In genomic region chr2:158239271-158239670, GRCh38 we compare ENCODE assay signal across 32 cellular contexts.
DNase-seq lines count a peak whose midpoint lies in the region; ATAC-seq, FAIRE-seq and TF ChIP-seq lines count a peak whose summit lies in the region.
"Had no signal": no experiment of that assay in that cellular context is flagged by ENCODE, and none has a peak within 500 bp of the region (broad histone marks: within the 10 kb centered on the region; RNA-seq: fewer than 3 reads in every experiment).

No MANE protein-coding gene starts in this region.

- H3K4me1 ChIP-seq in mammary epithelial cell (ENCODE audit: insufficient read depth, low read length) (no peaks in the 10 kb centered on the region), GM12878 (ENCODE audit: control insufficient read depth, insufficient read depth, low read length) (no peaks in the 10 kb centered on the region)
- H3K4me1 ChIP-seq: A549, testis had no signal

- H3K36me3 Mint-ChIP-seq in MCF 10A (ENCODE audit: insufficient read depth, unreplicated experiment), result no peaks in the 10 kb centered on the region
- H3K36me3 Mint-ChIP-seq in natural killer cell treated with Interleukin-12 subunit alpha and Interleukin-12 subunit beta and Interleukin-15 and Interleukin-18, amount 100 ng/mL, for 72 hours, result no peaks in the 10 kb centered on the region
- H3K36me3 Mint-ChIP-seq in effector memory CD8-positive, alpha-beta T cell (ENCODE audit: insufficient read depth), result no peaks in the 10 kb centered on the region
- H3K36me3 Mint-ChIP-seq: activated naive CD8-positive, alpha-beta T cell treated with anti-CD3 and anti-CD28 coated beads, Interleukin-2, amount 10 ng/mL, durations not matched to agents 7 days and 5 days had no signal

- TF ChIP-seq CTCF in mammary epithelial cell (conservative IDR thresholded peaks at IDR 0.05 in 1 of 2, IDR thresholded peaks at IDR 0.05 in 1 of 2; ENCODE audit: extremely low read depth in 1 of 2, insufficient read depth in 1 of 2, low read depth in 1 of 2, low read length in 2 of 2), result no peak
- no peak for TF ChIP-seq CTCF in MCF 10A (IDR thresholded peaks at IDR 0.05; ENCODE audit: unreplicated experiment)
- TF ChIP-seq CTCF in GM12878 (IDR thresholded peaks at IDR 0.05 in 2 of 3, conservative IDR thresholded peaks at IDR 0.05 in 1 of 3; ENCODE audit: control insufficient read depth in 2 of 3, extremely low read depth in 1 of 3, insufficient read depth in 1 of 3, low read depth in 3 of 3, low read length in 3 of 3), result no peak

- H3K4me3 ChIP-seq in mammary epithelial cell (replicated peaks in 1 of 3; ENCODE audit: insufficient read depth in 1 of 3, low read depth in 2 of 3, low read length in 3 of 3) (no peak overlapping the region), GM12878 (no peak overlapping the region)
- H3K4me3 ChIP-seq: A549, GM23338, testis had no signal

- RAD21 ChIA-PET in GM12878 (lab: Charles Lee; ENCODE audit: unreplicated experiment), result no interaction called here

- intact Hi-C loops in mammary epithelial cell (cut with micrococcal nuclease) (no loop called here), MCF 10A (cut with micrococcal nuclease) (no loop called here), GM12878 (cut with micrococcal nuclease; ENCODE audit: unreplicated experiment) (no loop called here)

- SMC1A ChIA-PET in GM12878 (lab: Charles Lee; ENCODE audit: uncharacterized antibody, unreplicated experiment), result no interaction called here

- H3K27me3 ChIP-seq in mammary epithelial cell (ENCODE audit: insufficient read depth, low read length) (no peaks in the 10 kb centered on the region), GM12878 (replicated peaks in 1 of 2; ENCODE audit: control insufficient read depth in 2 of 2, insufficient read depth in 2 of 2, low read length in 1 of 2) (peaks cover 0 to 2% of the 10 kb centered on the region in 2 experiments; a peak in 2 of 4 replicates)
- H3K27me3 ChIP-seq: neutrophil, testis had no signal

- no peak overlapping the region for H3K27ac ChIP-seq in mammary epithelial cell (ENCODE audit: insufficient read depth, low read depth, low read length)
- H3K27ac ChIP-seq in GM12878 (ENCODE audit: control insufficient read depth, insufficient read depth), result no peak overlapping the region
- H3K27ac ChIP-seq: A549, neutrophil, testis had no signal

- H3K9me3 ChIP-seq in mammary epithelial cell (replicated peaks; ENCODE audit: insufficient read depth, low read length), result no peaks in the 10 kb centered on the region
- no peaks in the 10 kb centered on the region for H3K9me3 ChIP-seq in GM12878 (replicated peaks; ENCODE audit: control insufficient read depth, insufficient read depth, low read length)
- H3K9me3 ChIP-seq: A549, neutrophil, SK-N-SH, testis had no signal

- TF ChIP-seq EP300 in GM12878 (IDR thresholded peaks at IDR 0.05; ENCODE audit: borderline replicate concordance in 1 of 2, control insufficient read depth in 1 of 2, low read depth in 2 of 2, low read length in 2 of 2), result no peak

- DNase-seq in mammary epithelial cell, result peak; percentile 35
- DNase-seq in MCF 10A (ENCODE audit: unreplicated experiment), result no peak
- DNase-seq in LHCN-M2 (ENCODE audit: low read depth), result peak; percentile 82
- DNase-seq in GM12878 (ENCODE audit: low read depth, low spot score), result no peak
- no peak for DNase-seq in natural killer cell treated with Interleukin-12 subunit alpha and Interleukin-12 subunit beta and Interleukin-15 and Interleukin-18, amount 100 ng/mL, for 72 hours (ENCODE audit: low spot score)
- DNase-seq in iPS-NIHi7 (ENCODE audit: extremely low spot score), result no peak
- no peak for DNase-seq in effector memory CD8-positive, alpha-beta T cell
- no peak for DNase-seq in dedifferentiated amniotic fluid mesenchymal stem cell (ENCODE audit: extremely low spot score)
- DNase-seq: activated B cell treated with CpG ODN at 0.5 μM for 24 hours; activated CD4-positive, alpha-beta T cell treated with anti-CD3 and anti-CD28 coated beads, Interleukin-2, amount 50 U/mL, for 1 hour; activated gamma-delta T cell treated with Interleukin-2 at 50 U/mL for 16 hours; activated naive CD8-positive, alpha-beta T cell treated with anti-CD3 and anti-CD28 coated beads, Interleukin-2, amount 10 ng/mL, durations not matched to agents 7 days and 5 days; activated T-cell treated with anti-CD3 and anti-CD28 coated beads, Interleukin-2, amount 50 U/mL, for 4 hours; aorta; effector CD8-positive, alpha-beta T cell; erythroblast; HFFc6; islet precursor cell; left ventricle myocardium superior; NCI-H1105; NCI-H1930; NCI-H226; NCI-H82; right cardiac atrium; SK-N-SH; stimulated activated CD4-positive, alpha-beta T cell treated with anti-CD3 and anti-CD28 coated beads, Interleukin-2, amount 100 ng/mL, for 24 hours; testis had no signal

- H2AFZ ChIP-seq in mammary epithelial cell (ENCODE audit: low read depth, low read length), result no peak overlapping the region
- no peak overlapping the region for H2AFZ ChIP-seq in GM12878 (ENCODE audit: control insufficient read depth, low read depth, low read length)
- H2AFZ ChIP-seq: GM23338 had no signal

- in situ Hi-C loops in mammary epithelial cell (cut with MboI; ENCODE audit: low sequenced_read_pairs in 2 of 2), result no loop called here
- in situ Hi-C loops in GM12878 (cut with MboI), result no loop called here

- ATAC-seq in GM12878, result peak; percentile 29; the same call in 1 of the 3 replicates
- no peak for ATAC-seq in natural killer cell treated with Interleukin-12 subunit alpha and Interleukin-12 subunit beta and Interleukin-15 and Interleukin-18, amount 100 ng/mL, for 72 hours
- no peak for ATAC-seq in effector memory CD8-positive, alpha-beta T cell (replicated peaks)
- ATAC-seq: A549; activated T-cell treated with anti-CD3 and anti-CD28 coated beads, Interleukin-2, amount 50 U/mL, for 4 hours; GM23338; left ventricle myocardium superior; right cardiac atrium had no signal

- peaks cover 10% of the 10 kb centered on the region for H3K27me3 Mint-ChIP-seq in MCF 10A (ENCODE audit: insufficient read depth, unreplicated experiment)
- H3K27me3 Mint-ChIP-seq in natural killer cell treated with Interleukin-12 subunit alpha and Interleukin-12 subunit beta and Interleukin-15 and Interleukin-18, amount 100 ng/mL, for 72 hours, result no peaks in the 10 kb centered on the region
- H3K27me3 Mint-ChIP-seq in effector memory CD8-positive, alpha-beta T cell, result no peaks in the 10 kb centered on the region
- H3K27me3 Mint-ChIP-seq: activated B cell treated with CpG ODN at 0.5 μM for 24 hours; stimulated activated naive CD8-positive, alpha-beta T cell treated with anti-CD3 and anti-CD28 coated beads, Interleukin-15, Interleukin-2, amounts not matched to agents 100 ng/mL and 50 ng/mL, for 24 hours had no signal

- H3K4me2 ChIP-seq in mammary epithelial cell (ENCODE audit: insufficient read depth, low read depth, low read length) (no peak overlapping the region), GM12878 (ENCODE audit: control insufficient read depth, insufficient read depth) (no peak overlapping the region)
- H3K4me2 ChIP-seq: A549, GM23338, SK-N-SH had no signal

- no peak overlapping the region for H3K4me3 Mint-ChIP-seq in MCF 10A (ENCODE audit: unreplicated experiment)
- no peak overlapping the region for H3K4me3 Mint-ChIP-seq in natural killer cell treated with Interleukin-12 subunit alpha and Interleukin-12 subunit beta and Interleukin-15 and Interleukin-18, amount 100 ng/mL, for 72 hours
- H3K4me3 Mint-ChIP-seq in effector memory CD8-positive, alpha-beta T cell, result no peak overlapping the region
- H3K4me3 Mint-ChIP-seq: activated B cell treated with CpG ODN at 0.5 μM for 24 hours; activated naive CD8-positive, alpha-beta T cell treated with anti-CD3 and anti-CD28 coated beads, Interleukin-2, amount 10 ng/mL, durations not matched to agents 7 days and 5 days; activated T-cell treated with anti-CD3 and anti-CD28 coated beads, Interleukin-2, amount 50 U/mL, for 4 hours; GM23338; HFFc6; stimulated activated naive CD8-positive, alpha-beta T cell treated with anti-CD3 and anti-CD28 coated beads, Interleukin-15, Interleukin-2, amounts not matched to agents 100 ng/mL and 50 ng/mL, for 24 hours had no signal

- no peak overlapping the region for H3K27ac Mint-ChIP-seq in MCF 10A (ENCODE audit: low read depth, unreplicated experiment)
- H3K27ac Mint-ChIP-seq in natural killer cell treated with Interleukin-12 subunit alpha and Interleukin-12 subunit beta and Interleukin-15 and Interleukin-18, amount 100 ng/mL, for 72 hours, result no peak overlapping the region
- no peak overlapping the region for H3K27ac Mint-ChIP-seq in effector memory CD8-positive, alpha-beta T cell
- H3K27ac Mint-ChIP-seq: activated B cell treated with CpG ODN at 0.5 μM for 24 hours; activated naive CD8-positive, alpha-beta T cell treated with anti-CD3 and anti-CD28 coated beads, Interleukin-2, amount 10 ng/mL, durations not matched to agents 7 days and 5 days; GM23338; HFFc6; stimulated activated naive CD8-positive, alpha-beta T cell treated with anti-CD3 and anti-CD28 coated beads, Interleukin-15, Interleukin-2, amounts not matched to agents 100 ng/mL and 50 ng/mL, for 24 hours had no signal

- H3K79me2 ChIP-seq in mammary epithelial cell (ENCODE audit: insufficient read depth, low read length) (no peaks in the 10 kb centered on the region), GM12878 (ENCODE audit: control insufficient read depth, insufficient read depth, low read length) (no peaks in the 10 kb centered on the region)

- no peak for TF ChIP-seq RAD21 in GM12878 (IDR thresholded peaks at IDR 0.05; ENCODE audit: insufficient read depth, low read depth, low read length)

- no peaks in the 10 kb centered on the region for H3K36me3 ChIP-seq in mammary epithelial cell (ENCODE audit: insufficient read depth, low read length)
- no peaks in the 10 kb centered on the region for H3K36me3 ChIP-seq in GM12878 (ENCODE audit: control insufficient read depth in 2 of 2, insufficient read depth in 2 of 2, low read length in 1 of 2)
- H3K36me3 ChIP-seq: neutrophil had no signal

- no peak for TF ChIP-seq POLR2A in GM12878 (IDR thresholded peaks at IDR 0.05; ENCODE audit: low read depth, low read length)

- H3K9ac ChIP-seq in mammary epithelial cell (ENCODE audit: insufficient read depth, low read length), result no peak overlapping the region
- no peak overlapping the region for H3K9ac ChIP-seq in GM12878 (ENCODE audit: control insufficient read depth, insufficient read depth, low read length)
- H3K9ac ChIP-seq: SK-N-SH had no signal

- CTCF ChIA-PET in mammary epithelial cell (lab: Charles Lee; ENCODE audit: low non-redundant PET), result interaction anchor here (0.6 kb wide), 1 partner anchor 9 kb away, joined by 7 read pairs; no protein-coding TSS in a partner anchor
- CTCF ChIA-PET in MCF 10A (lab: Yijun Ruan, JAX), result no interaction called here
- CTCF ChIA-PET in GM12878 (lab: Yijun Ruan, JAX), result no interaction called here

- no peaks in the 10 kb centered on the region for H3K9me3 Mint-ChIP-seq in MCF 10A (ENCODE audit: unreplicated experiment)
- H3K9me3 Mint-ChIP-seq in natural killer cell treated with Interleukin-12 subunit alpha and Interleukin-12 subunit beta and Interleukin-15 and Interleukin-18, amount 100 ng/mL, for 72 hours, result peaks cover 3% of the 10 kb centered on the region
- no peaks in the 10 kb centered on the region for H3K9me3 Mint-ChIP-seq in effector memory CD8-positive, alpha-beta T cell
- H3K9me3 Mint-ChIP-seq: activated B cell treated with CpG ODN at 0.5 μM for 24 hours; activated naive CD8-positive, alpha-beta T cell treated with anti-CD3 and anti-CD28 coated beads, Interleukin-2, amount 10 ng/mL, durations not matched to agents 7 days and 5 days; activated T-cell treated with anti-CD3 and anti-CD28 coated beads, Interleukin-2, amount 50 U/mL, for 4 hours; GM23338; HFFc6; stimulated activated naive CD8-positive, alpha-beta T cell treated with anti-CD3 and anti-CD28 coated beads, Interleukin-15, Interleukin-2, amounts not matched to agents 100 ng/mL and 50 ng/mL, for 24 hours had no signal

- dilution Hi-C loops in mammary epithelial cell (cut with HindIII; ENCODE audit: low sequenced_read_pairs), result no loop called here

- no peak for FAIRE-seq in GM12878 (lab: Jason Lieb, UNC)
- FAIRE-seq: A549, colon had no signal

- no peaks in the 10 kb centered on the region for H3K4me1 Mint-ChIP-seq in MCF 10A (ENCODE audit: insufficient read depth, unreplicated experiment)
- no peaks in the 10 kb centered on the region for H3K4me1 Mint-ChIP-seq in natural killer cell treated with Interleukin-12 subunit alpha and Interleukin-12 subunit beta and Interleukin-15 and Interleukin-18, amount 100 ng/mL, for 72 hours (ENCODE audit: low read depth in 2 of 2)
- no peaks in the 10 kb centered on the region for H3K4me1 Mint-ChIP-seq in effector memory CD8-positive, alpha-beta T cell (ENCODE audit: low read depth in 2 of 2)
- H3K4me1 Mint-ChIP-seq: activated B cell treated with CpG ODN at 0.5 μM for 24 hours; activated naive CD8-positive, alpha-beta T cell treated with anti-CD3 and anti-CD28 coated beads, Interleukin-2, amount 10 ng/mL, durations not matched to agents 7 days and 5 days had no signal

- H4K20me1 ChIP-seq in mammary epithelial cell (ENCODE audit: insufficient read depth, low read length), result no peaks in the 10 kb centered on the region
- no peaks in the 10 kb centered on the region for H4K20me1 ChIP-seq in GM12878 (ENCODE audit: control insufficient read depth, insufficient read depth)

- BruUV-seq in mammary epithelial cell (replicated peaks; lab: Mats Ljungman, UMichigan) (no TSS peak), MCF 10A (replicated peaks; lab: Mats Ljungman, UMichigan) (no TSS peak), GM12878 (replicated peaks; lab: Mats Ljungman, UMichigan) (no TSS peak)

- 85% methylated on average over 2 of the region's 2 CpGs for WGBS in mammary epithelial cell (ENCODE audit: low coverage, missing lambda C conversion rate)
- 12% methylated on average over 2 of the region's 2 CpGs for WGBS in GM12878 (ENCODE audit: insufficient coverage, insufficient replicate concordance, low lambda C conversion rate, missing lambda C conversion rate)

- POLR2A ChIA-PET in MCF 10A (lab: Yijun Ruan, JAX), result no interaction called here
- POLR2A ChIA-PET in GM12878 (lab: Charles Lee), result no interaction called here

Comparison
In these comparisons a context has a peak if more than half of its experiments do, and no peak if none do; other contexts are left out.
1. DNase-seq: peak in mammary epithelial cell (single experiment) and LHCN-M2 (single experiment); none in MCF 10A (single experiment), GM12878 (single experiment), natural killer cell treated with Interleukin-12 subunit alpha and Interleukin-12 subunit beta and Interleukin-15 and Interleukin-18, amount 100 ng/mL, for 72 hours (single experiment), iPS-NIHi7 (single experiment), effector memory CD8-positive, alpha-beta T cell (0 of 3) and dedifferentiated amniotic fluid mesenchymal stem cell (single experiment).